In genomic region chr2:2825062-2825461, GRCh38 we compare ENCODE assay signal across 22 cellular contexts.
DNase-seq lines count a peak whose midpoint lies in the region; ATAC-seq, FAIRE-seq and TF ChIP-seq lines count a peak whose summit lies in the region.
"Had no signal": no experiment of that assay in that cellular context is flagged by ENCODE, and none has a peak within 500 bp of the region (broad histone marks: within the 10 kb centered on the region; RNA-seq: fewer than 3 reads in every experiment).

No MANE protein-coding gene starts in this region.

- TF ChIP-seq CTCF in HepG2 (CRISPR knock-in tag; IDR thresholded peaks at IDR 0.05): no peak
- TF ChIP-seq CTCF in right lobe of liver (IDR thresholded peaks at IDR 0.05): no peak
- no peak for TF ChIP-seq CTCF in spleen (IDR thresholded peaks at IDR 0.05 in 8 of 11, conservative IDR thresholded peaks at IDR 0.05 in 3 of 11)
- no peak for TF ChIP-seq CTCF in chondrocyte (IDR thresholded peaks at IDR 0.05)
- TF ChIP-seq CTCF in mammary epithelial cell (conservative IDR thresholded peaks at IDR 0.05 in 1 of 2, IDR thresholded peaks at IDR 0.05 in 1 of 2; ENCODE audit: extremely low read depth in 1 of 2, insufficient read depth in 1 of 2, low read depth in 1 of 2, low read length in 2 of 2): no peak

- H3K79me1 ChIP-seq in mesenchymal stem cell (replicated peaks; ENCODE audit: low read length, poor library complexity, severe bottlenecking): no peaks in the 10 kb centered on the region

- no peak for TF ChIP-seq POLR2A in HepG2 (IDR thresholded peaks at IDR 0.05; ENCODE audit: insufficient read depth in 1 of 2, low read depth in 2 of 2, low read length in 2 of 2)
- TF ChIP-seq POLR2A in right lobe of liver (IDR thresholded peaks at IDR 0.05): no peak
- no peak for TF ChIP-seq POLR2A in spleen (IDR thresholded peaks at IDR 0.05)

- no peak overlapping the region for H3K23ac ChIP-seq in mesenchymal stem cell (ENCODE audit: low read length in 2 of 2)

- H2AK5ac ChIP-seq in mesenchymal stem cell (ENCODE audit: low read length, severe bottlenecking): no peak overlapping the region

- no peak overlapping the region for H3K4me3 Mint-ChIP-seq in chondrocyte (ENCODE audit: unreplicated experiment)

- H3K18ac ChIP-seq in mesenchymal stem cell (ENCODE audit: low read depth in 1 of 2, low read length in 2 of 2): no peak overlapping the region

- H3K27ac ChIP-seq in HepG2 (ENCODE audit: extremely low read length, insufficient read depth, low read length): no peak overlapping the region
- no peak overlapping the region for H3K27ac ChIP-seq in right lobe of liver
- H3K27ac ChIP-seq in mesenchymal stem cell (ENCODE audit: low read length, poor library complexity, severe bottlenecking): no peak overlapping the region
- H3K27ac ChIP-seq in spleen: no peak overlapping the region
- no peak overlapping the region for H3K27ac ChIP-seq in mammary epithelial cell (ENCODE audit: insufficient read depth, low read depth, low read length)
- H3K27ac ChIP-seq: A549, KMS-11, Peyer's patch, SJSA1 had no signal

- peak overlapping the region; percentile 69 for H4K91ac ChIP-seq in mesenchymal stem cell (ENCODE audit: low read length)

- H3K4me3 ChIP-seq in HepG2 (replicated peaks in 1 of 3; ENCODE audit: insufficient read depth in 1 of 3, low read depth in 2 of 3, low read length in 3 of 3): no peak overlapping the region
- no peak overlapping the region for H3K4me3 ChIP-seq in right lobe of liver
- no peak overlapping the region for H3K4me3 ChIP-seq in mesenchymal stem cell (ENCODE audit: insufficient read depth in 1 of 2, low read depth in 1 of 2, low read length in 2 of 2)
- H3K4me3 ChIP-seq in spleen: no peak overlapping the region
- no peak overlapping the region for H3K4me3 ChIP-seq in mammary epithelial cell (replicated peaks in 1 of 3; ENCODE audit: insufficient read depth in 1 of 3, low read depth in 2 of 3, low read length in 3 of 3)
- H3K4me3 ChIP-seq: A549, Peyer's patch, SJSA1 had no signal

- H3K4ac ChIP-seq in mesenchymal stem cell (ENCODE audit: low read depth in 1 of 2, low read length in 2 of 2): no peak overlapping the region

- dilution Hi-C loops in mammary epithelial cell (cut with HindIII; ENCODE audit: low sequenced_read_pairs): no loop called here

- peaks cover 7% of the 10 kb centered on the region for H3K9me3 ChIP-seq in HepG2 (ENCODE audit: low read length)
- no peaks in the 10 kb centered on the region for H3K9me3 ChIP-seq in right lobe of liver
- peaks cover 11% of the 10 kb centered on the region for H3K9me3 ChIP-seq in mesenchymal stem cell (ENCODE audit: control insufficient read depth, low read length)
- peaks cover 0 to 20% (median 16%) of the 10 kb centered on the region in 8 donors for H3K9me3 ChIP-seq in spleen
- H3K9me3 ChIP-seq in mammary epithelial cell (replicated peaks; ENCODE audit: insufficient read depth, low read length): peaks cover 7% of the 10 kb centered on the region
- H3K9me3 ChIP-seq: BE2C had no signal

- peaks cover 30% of the 10 kb centered on the region for H3K9me3 Mint-ChIP-seq in chondrocyte (ENCODE audit: low read depth)

- H4K20me1 ChIP-seq in HepG2 (ENCODE audit: insufficient read depth, low read length) (no peaks in the 10 kb centered on the region), mammary epithelial cell (ENCODE audit: insufficient read depth, low read length) (no peaks in the 10 kb centered on the region)

- 73% methylated on average over 9 of the region's 9 CpGs for WGBS in HepG2 (ENCODE audit: low lambda C conversion rate)
- 80% methylated on average over 9 of the region's 9 CpGs for WGBS in right lobe of liver (ENCODE audit: insufficient coverage, low coverage, low lambda C conversion rate, missing lambda C conversion rate)
- WGBS in mesenchymal stem cell: 92% methylated on average over 7 of the region's 9 CpGs
- 84 to 97% (median 92%) methylated on average over 9 of the region's 9 CpGs for WGBS in spleen, 5 donors
- WGBS in mammary epithelial cell (ENCODE audit: low coverage, missing lambda C conversion rate): 80% methylated on average over 9 of the region's 9 CpGs

- no peak overlapping the region for H2BK15ac ChIP-seq in mesenchymal stem cell (ENCODE audit: low read depth, poor library complexity, severe bottlenecking)

- no peak overlapping the region for H2BK12ac ChIP-seq in mesenchymal stem cell (ENCODE audit: low read length in 2 of 2)

- H3K27ac Mint-ChIP-seq in chondrocyte (ENCODE audit: unreplicated experiment): no peak overlapping the region

- no peaks in the 10 kb centered on the region for H3K4me1 Mint-ChIP-seq in chondrocyte (ENCODE audit: low read depth)

- no peaks in the 10 kb centered on the region for H3K36me3 ChIP-seq in HepG2 (replicated peaks in 1 of 2; ENCODE audit: control insufficient read depth in 1 of 2, insufficient read depth in 2 of 2, low read length in 2 of 2)
- no peaks in the 10 kb centered on the region for H3K36me3 ChIP-seq in right lobe of liver
- no peaks in the 10 kb centered on the region for H3K36me3 ChIP-seq in mesenchymal stem cell (ENCODE audit: control insufficient read depth in 1 of 2, insufficient read depth in 2 of 2, low read depth in 1 of 2, low read length in 2 of 2)
- H3K36me3 ChIP-seq in spleen: no peaks in the 10 kb centered on the region
- H3K36me3 ChIP-seq in mammary epithelial cell (ENCODE audit: insufficient read depth, low read length): no peaks in the 10 kb centered on the region
- H3K36me3 ChIP-seq: BE2C, Peyer's patch, SJSA1 had no signal

- no peak for TF ChIP-seq RAD21 in HepG2 (CRISPR knock-in tag; IDR thresholded peaks at IDR 0.05)

- CTCF ChIA-PET in HepG2 (lab: Yijun Ruan, JAX; ENCODE audit: low intra/inter-chr PET ratio, low total read pairs): no interaction called here
- CTCF ChIA-PET in mammary epithelial cell (lab: Charles Lee; ENCODE audit: low non-redundant PET): no interaction called here

- H3K27me3 ChIP-seq in HepG2 (ENCODE audit: control insufficient read depth in 1 of 2, insufficient read depth in 2 of 2, low read length in 2 of 2) (peaks cover 0 to 30% of the 10 kb centered on the region in 2 experiments; a peak in 3 of 5 replicates), right lobe of liver (no peaks in the 10 kb centered on the region), mesenchymal stem cell (ENCODE audit: control insufficient read depth in 1 of 2, insufficient read depth in 1 of 2, low read length in 2 of 2) (no peaks in the 10 kb centered on the region), spleen (replicated peaks in 1 of 7) (no peaks in the 10 kb centered on the region), mammary epithelial cell (ENCODE audit: insufficient read depth, low read length) (no peaks in the 10 kb centered on the region)
- H3K27me3 ChIP-seq: BE2C, Peyer's patch, SJSA1 had no signal

- H3K4me2 ChIP-seq in HepG2 (ENCODE audit: low read depth, low read length) (no peak overlapping the region), mesenchymal stem cell (ENCODE audit: low read length, poor library complexity, severe bottlenecking) (no peak overlapping the region), mammary epithelial cell (ENCODE audit: insufficient read depth, low read depth, low read length) (no peak overlapping the region)
- H3K4me2 ChIP-seq: A549, KMS-11 had no signal

- TF ChIP-seq EP300 in HepG2 (IDR thresholded peaks at IDR 0.05; ENCODE audit: low read depth in 2 of 2, low read length in 2 of 2) (no peak), HepG2 (CRISPR knock-in tag; IDR thresholded peaks at IDR 0.05; ENCODE audit: borderline replicate concordance) (no peak)

- H4K8ac ChIP-seq in mesenchymal stem cell (ENCODE audit: low read length): no peak overlapping the region

- no peak overlapping the region for H2BK5ac ChIP-seq in mesenchymal stem cell (ENCODE audit: low read depth, low read length, poor library complexity, severe bottlenecking)

- FAIRE-seq in HepG2 (lab: Jason Lieb, UNC): no peak
- FAIRE-seq: A549, D721Med had no signal

- no peaks in the 10 kb centered on the region for H3K4me1 ChIP-seq in HepG2 (ENCODE audit: insufficient read depth, low read length)
- no peaks in the 10 kb centered on the region for H3K4me1 ChIP-seq in right lobe of liver
- H3K4me1 ChIP-seq in mesenchymal stem cell (ENCODE audit: control insufficient read depth, insufficient read depth, low read depth, low read length): no peaks in the 10 kb centered on the region
- no peaks in the 10 kb centered on the region for H3K4me1 ChIP-seq in spleen
- no peaks in the 10 kb centered on the region for H3K4me1 ChIP-seq in mammary epithelial cell (ENCODE audit: insufficient read depth, low read length)
- H3K4me1 ChIP-seq: A549, Peyer's patch, SJSA1 had no signal

- H3K79me2 ChIP-seq in HepG2 (ENCODE audit: insufficient read depth, low read length) (no peaks in the 10 kb centered on the region), mammary epithelial cell (ENCODE audit: insufficient read depth, low read length) (no peaks in the 10 kb centered on the region)

- ATAC-seq in HepG2 (no peak), right lobe of liver (no peak)
- ATAC-seq: A549 had no signal

- H2AFZ ChIP-seq in HepG2 (ENCODE audit: low read length) (no peak overlapping the region), mesenchymal stem cell (ENCODE audit: low read depth, low read length) (no peak overlapping the region), mammary epithelial cell (ENCODE audit: low read depth, low read length) (no peak overlapping the region)

- in situ Hi-C loops in HepG2 (cut with HindIII; ENCODE audit: extremely low pct_ligation_motif_present, low pct_unique_long_range_greater_than_20kb): no loop called here
- in situ Hi-C loops in mammary epithelial cell (cut with MboI; ENCODE audit: low sequenced_read_pairs in 2 of 2): no loop called here

- DNase-seq in HepG2 (ENCODE audit: low spot score) (no peak), right lobe of liver (no peak), mesenchymal stem cell (no peak), spleen (peak; percentile 57), chondrocyte (ENCODE audit: low spot score) (no peak), mammary epithelial cell (no peak), NCI-H1417 treated with DMSO at 0.1 percent for 48 hours (lab: John Stamatoyannopoulos, UW) (no peak)
- DNase-seq: BE2C, DMS53, EL, GF-D8, IMR-90, NCI-H1105, NCI-H1694, NCI-H2081 treated with DMSO at 0.1 percent for 48 hours, NCI-H446, NCI-H526 had no signal

- no peaks in the 10 kb centered on the region for H3K27me3 Mint-ChIP-seq in chondrocyte (ENCODE audit: low read depth)

- BruUV-seq in HepG2 (replicated peaks; lab: Mats Ljungman, UMichigan) (no TSS peak), mammary epithelial cell (replicated peaks; lab: Mats Ljungman, UMichigan) (no TSS peak)

- intact Hi-C loops in HepG2 (cut with micrococcal nuclease; ENCODE audit: unreplicated experiment): no loop called here
- intact Hi-C loops in right lobe of liver (cut with DNase I): no loop called here
- intact Hi-C loops in spleen (cut with DNase I; ENCODE audit: low total_unique reads): no loop called here
- intact Hi-C loops in mammary epithelial cell (cut with micrococcal nuclease): no loop called here

- H3K9ac ChIP-seq in HepG2 (ENCODE audit: insufficient read depth, low read depth, low read length) (no peak overlapping the region), mesenchymal stem cell (ENCODE audit: low read length) (no peak overlapping the region), mammary epithelial cell (ENCODE audit: insufficient read depth, low read length) (no peak overlapping the region)
- H3K9ac ChIP-seq: KMS-11 had no signal

- H3K14ac ChIP-seq in mesenchymal stem cell (ENCODE audit: low read length in 2 of 2): no peak overlapping the region

- H2BK120ac ChIP-seq in mesenchymal stem cell (ENCODE audit: low read depth, low read length): no peak overlapping the region

- no peaks in the 10 kb centered on the region for H3K36me3 Mint-ChIP-seq in chondrocyte (ENCODE audit: low read depth)

- POLR2A ChIA-PET in HepG2 (lab: Yijun Ruan, JAX): no interaction called here
